In genomic region chr7:78047800-78048199, GRCh38 we compare ENCODE assay signal across 22 cellular contexts.
"Had no signal": no experiment of that assay in that cellular context is flagged by ENCODE, and none has a peak within 500 bp of the region (broad histone marks: within the 10 kb centered on the region; RNA-seq: fewer than 3 reads in every experiment).

No MANE protein-coding gene starts in this region.

- FAIRE-seq: HTR-8/SVneo had no signal

- H3K9me3 Mint-ChIP-seq: IgD-negative memory B cell had no signal

- ATAC-seq: Panc1, PC-3, SK-N-SH treated with all-trans-retinoic acid at 6 μM for 48 hours had no signal

- H3K36me3 Mint-ChIP-seq: IgD-negative memory B cell had no signal

- H3K27ac Mint-ChIP-seq: IgD-negative memory B cell had no signal

- H3K27me3 Mint-ChIP-seq: IgD-negative memory B cell had no signal

- H3K4me3 Mint-ChIP-seq: IgD-negative memory B cell had no signal

- DNase-seq: KBM-7, MV-4-11, NCI-H1048, NCI-H1105, NCI-H1436 treated with DMSO at 0.1 percent for 48 hours, NCI-H1694, NCI-H1930, NCI-H2081 treated with DMSO at 0.1 percent for 48 hours, NCI-H2171, NCI-H226, NCI-H446, NCI-H510A, NCI-H524 treated with DMSO at 0.1 percent for 48 hours, NCI-H774, PC-3, SHP77 had no signal

- H3K27ac ChIP-seq: HL-60, RWPE1 had no signal
